In genomic region chr3:151468284-151468917, GRCh38 we compare ENCODE assay signal across 8 cellular contexts. TPM values are rescaled to one million over a fixed set of nuclear protein-coding genes. Genes with fewer than 3 reads are reported as not detected.
DNase-seq lines count a peak whose midpoint lies in the region; ATAC-seq and TF ChIP-seq lines count a peak whose summit lies in the region.

No MANE protein-coding gene starts in this region.

- in situ Hi-C loops in GM13977 (cut with MboI; ENCODE audit: low pct_unique_long_range_greater_than_20kb, low sequenced_read_pairs, unreplicated experiment), result no loop called here

- no peaks in the 10 kb centered on the region for H3K36me3 ChIP-seq in neutrophil

- TF ChIP-seq CTCF in AG09309 (IDR thresholded peaks at IDR 0.05; ENCODE audit: control insufficient read depth, insufficient read depth, low read depth, low read length, missing control alignments), result peak; percentile 94
- peak; percentile 79 for TF ChIP-seq CTCF in GM13977 (IDR thresholded peaks at IDR 0.05; ENCODE audit: extremely low read depth, insufficient read depth, missing control alignments)
- TF ChIP-seq CTCF in WTC11 (IDR thresholded peaks at IDR 0.05), result peak; percentile 69
- peak; percentile 93 for TF ChIP-seq CTCF in fibroblast of mammary gland (conservative IDR thresholded peaks at IDR 0.05; ENCODE audit: control insufficient read depth, insufficient read depth, low read depth, low read length)
- peak; percentile 65 for TF ChIP-seq CTCF in neutrophil (IDR thresholded peaks at IDR 0.05)

- POLR2A ChIA-PET in WTC11 (lab: Charles Lee), result no interaction called here

- H3K4me3 ChIP-seq in AG09309 (ENCODE audit: control insufficient read depth, low read depth, low read length) (no peak overlapping the region), fibroblast of mammary gland (ENCODE audit: control insufficient read depth, low read depth, low read length) (no peak overlapping the region), neutrophil (ENCODE audit: low read depth in 1 of 2, low read length in 1 of 2) (no peak overlapping the region)

- H3K27ac Mint-ChIP-seq in WTC11, result 0 out of 2 replicates have a peak overlapping the region, but pooled peaks have one; percentile 43

- no peaks in the 10 kb centered on the region for H3K27me3 ChIP-seq in neutrophil

- 0 out of 2 replicates have a peak, but pooled peaks cover 3% of the 10 kb centered on the region for H3K4me1 Mint-ChIP-seq in WTC11

- no peaks in the 10 kb centered on the region for H3K9me3 ChIP-seq in neutrophil

- DNase-seq in AG09309 (ENCODE audit: low read depth), result no peak
- peak; percentile 34 for DNase-seq in GM13977 (ENCODE audit: low spot score)
- peak; percentile 22 for DNase-seq in NCI-H2196 treated with DMSO at 0.1 percent for 48 hours (lab: John Stamatoyannopoulos, UW; ENCODE audit: unreplicated experiment)
- DNase-seq in WTC11 (ENCODE audit: low spot score), result peak; percentile 48
- peak; percentile 71 for DNase-seq in fibroblast of mammary gland (ENCODE audit: low read depth)

- ATAC-seq in HG03045 (IDR thresholded peaks at IDR 0.05; ENCODE audit: unreplicated experiment), result peak; percentile 65
- ATAC-seq in WTC11, result peak; percentile 96
- no peak for ATAC-seq in HG03097 (IDR thresholded peaks at IDR 0.05; ENCODE audit: low FRiP score, unreplicated experiment)

- no peak overlapping the region for H3K4me3 Mint-ChIP-seq in WTC11

- no peak overlapping the region for H3K27ac ChIP-seq in neutrophil

- H3K36me3 Mint-ChIP-seq in WTC11, result no peaks in the 10 kb centered on the region

- H3K9me3 Mint-ChIP-seq in WTC11, result no peaks in the 10 kb centered on the region

- H3K27me3 Mint-ChIP-seq in WTC11 (ENCODE audit: low read depth), result no peaks in the 10 kb centered on the region

- H3K4me1 ChIP-seq in neutrophil (ENCODE audit: control insufficient read depth in 1 of 2, insufficient read depth in 1 of 2, low read depth in 1 of 2, low read length in 1 of 2), result no peaks in the 10 kb centered on the region

- CTCF ChIA-PET in WTC11 (lab: Charles Lee), result interaction anchor here (0.6 to 2.0 kb wide), 7 partner anchors 9 to 370 kb away, joined by 3 to 11 read pairs (median 3); no protein-coding TSS in a partner anchor

TF ChIP-seq in WTC11, 78 proteins besides CTCF, POLR2A, EP300 and RAD21:
- TF ChIP-seq KAT7 (CRISPR knock-in tag; IDR thresholded peaks at IDR 0.05; ENCODE audit: borderline replicate concordance) (no peak), FOXK1 (CRISPR knock-in tag; IDR thresholded peaks at IDR 0.05) (no peak), GABPB1 (CRISPR knock-in tag; IDR thresholded peaks at IDR 0.05) (no peak), ZNF121 (CRISPR knock-in tag; IDR thresholded peaks at IDR 0.05) (no peak), ZNF317 (CRISPR knock-in tag; IDR thresholded peaks at IDR 0.05; ENCODE audit: borderline replicate concordance, low read depth) (no peak), ATF3 (CRISPR knock-in tag; conservative IDR thresholded peaks at IDR 0.05) (no peak), FOXJ3 (CRISPR knock-in tag; IDR thresholded peaks at IDR 0.05; ENCODE audit: borderline replicate concordance) (no peak), ZSCAN18 (CRISPR knock-in tag; IDR thresholded peaks at IDR 0.05) (no peak), AFF4 (CRISPR knock-in tag; IDR thresholded peaks at IDR 0.05; ENCODE audit: borderline replicate concordance) (no peak), FOXP1 (CRISPR knock-in tag; IDR thresholded peaks at IDR 0.05; ENCODE audit: borderline replicate concordance) (no peak), ATF2 (CRISPR knock-in tag; IDR thresholded peaks at IDR 0.05; ENCODE audit: borderline replicate concordance, low read depth) (no peak), ZNF671 (CRISPR knock-in tag; IDR thresholded peaks at IDR 0.05) (no peak), RORB (CRISPR knock-in tag; IDR thresholded peaks at IDR 0.05) (no peak), IRF2 (CRISPR knock-in tag; IDR thresholded peaks at IDR 0.05; ENCODE audit: borderline replicate concordance, low read depth) (no peak), NFE2L1 (CRISPR knock-in tag; IDR thresholded peaks at IDR 0.05) (no peak), JAZF1 (CRISPR knock-in tag; IDR thresholded peaks at IDR 0.05) (no peak), TEAD1 (CRISPR knock-in tag; IDR thresholded peaks at IDR 0.05) (no peak), PREB (CRISPR knock-in tag; IDR thresholded peaks at IDR 0.05; ENCODE audit: borderline replicate concordance) (no peak)
- TF ChIP-seq, protein P1, sequence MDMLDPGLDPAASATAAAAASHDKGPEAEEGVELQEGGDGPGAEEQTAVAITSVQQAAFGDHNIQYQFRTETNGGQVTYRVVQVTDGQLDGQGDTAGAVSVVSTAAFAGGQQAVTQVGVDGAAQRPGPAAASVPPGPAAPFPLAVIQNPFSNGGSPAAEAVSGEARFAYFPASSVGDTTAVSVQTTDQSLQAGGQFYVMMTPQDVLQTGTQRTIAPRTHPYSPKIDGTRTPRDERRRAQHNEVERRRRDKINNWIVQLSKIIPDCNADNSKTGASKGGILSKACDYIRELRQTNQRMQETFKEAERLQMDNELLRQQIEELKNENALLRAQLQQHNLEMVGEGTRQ (CRISPR knock-in tag; IDR thresholded peaks at IDR 0.05), result no peak
- TF ChIP-seq, protein P2, sequence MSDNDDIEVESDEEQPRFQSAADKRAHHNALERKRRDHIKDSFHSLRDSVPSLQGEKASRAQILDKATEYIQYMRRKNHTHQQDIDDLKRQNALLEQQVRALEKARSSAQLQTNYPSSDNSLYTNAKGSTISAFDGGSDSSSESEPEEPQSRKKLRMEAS (CRISPR knock-in tag; IDR thresholded peaks at IDR 0.05), result no peak

RNA-seq across cellular contexts. Expression of gene IGSF10, which starts 7.5 kb away (rescaled TPM):
- 0.60 to 0.70 TPM (median 0.66 TPM) in 3 replicates for total RNA-seq in WTC11 (2021)
